Comparison of ENCODE assay signal across 1 cellular context in genomic region chr20:977021-977420, GRCh38.
TF ChIP-seq lines count a peak whose summit lies in the region.

No MANE protein-coding gene starts in this region.

TF ChIP-seq in K562, 482 proteins besides CTCF, POLR2A, EP300 and RAD21:
- no peak for TF ChIP-seq SRSF7 (optimal IDR thresholded peaks at IDR 0.05; ENCODE audit: low read depth, low read length)
- peak; percentile 24; the same call in 1 of the 2 replicates for TF ChIP-seq NFE2 (IDR thresholded peaks at IDR 0.05; ENCODE audit: low read depth)
